8 cellular contexts compared by ENCODE assay signal in the genomic region with DNA sequence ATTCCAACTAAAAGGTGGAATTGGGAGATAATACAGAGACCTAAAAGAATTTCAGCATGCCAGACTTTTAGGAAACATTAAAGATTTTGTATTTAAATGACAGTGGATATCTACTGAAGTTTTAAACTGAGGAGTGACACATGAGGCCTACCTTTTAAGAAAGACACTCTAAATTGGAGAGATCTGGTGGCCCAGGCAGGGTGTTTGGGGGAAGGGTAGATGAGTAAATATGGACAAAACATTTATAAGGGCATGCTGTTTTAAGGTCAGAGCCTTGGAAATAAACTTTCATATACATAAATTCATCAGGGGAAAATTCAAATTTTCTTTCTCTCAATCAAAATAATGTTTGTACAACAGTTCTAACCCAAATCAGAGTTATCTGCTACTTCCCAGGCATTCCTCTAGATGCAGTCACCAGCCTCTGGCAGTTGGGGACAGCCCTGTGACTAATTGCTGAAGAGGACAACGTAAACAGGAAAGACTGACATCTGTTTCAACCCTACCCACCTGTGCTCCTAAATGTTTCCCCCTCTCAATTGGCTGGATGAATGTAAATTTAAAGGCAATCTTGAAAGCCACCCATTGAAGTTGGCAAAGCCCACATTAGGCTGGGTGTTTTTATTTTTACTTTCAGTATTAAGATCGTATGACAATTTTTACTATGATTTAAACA.
A peak's percentile ranks its signal among the peaks of the same experiment; 100 is the strongest.
DNase-seq lines count a peak whose midpoint lies in the region; ATAC-seq and TF ChIP-seq lines count a peak whose summit lies in the region.

No MANE protein-coding gene starts in this region.

- H3K4me1 ChIP-seq in KMS-11 (ENCODE audit: low read depth, poor library complexity, severe bottlenecking): peaks cover 12% of the 10 kb centered on the region
- H3K4me1 ChIP-seq in upper lobe of right lung: no peaks in the 10 kb centered on the region

- H4K20me1 ChIP-seq in KMS-11 (ENCODE audit: insufficient read depth): no peaks in the 10 kb centered on the region

- H3K27ac Mint-ChIP-seq in naive thymus-derived CD8-positive, alpha-beta T cell: no peak overlapping the region

- H3K4me3 Mint-ChIP-seq in naive thymus-derived CD8-positive, alpha-beta T cell: peak overlapping the region in 1 of 10 donors; percentile 45

- H3K4me1 Mint-ChIP-seq in naive thymus-derived CD8-positive, alpha-beta T cell: peaks cover 0 to 18% (median 1%) of the 10 kb centered on the region in 4 donors

- no peaks in the 10 kb centered on the region for H3K79me2 ChIP-seq in KMS-11 (ENCODE audit: insufficient read depth, low read depth)

- peak; percentile 90 for ATAC-seq in GM21528 (IDR thresholded peaks at IDR 0.05; ENCODE audit: low FRiP score, unreplicated experiment)
- no peak for ATAC-seq in upper lobe of right lung
- ATAC-seq in naive thymus-derived CD8-positive, alpha-beta T cell: no peak

- H3K27me3 ChIP-seq in KMS-11 (ENCODE audit: insufficient read depth, low read depth) (no peaks in the 10 kb centered on the region), upper lobe of right lung (no peaks in the 10 kb centered on the region)

- H3K9ac ChIP-seq in KMS-11: peak overlapping the region; percentile 68

- no peaks in the 10 kb centered on the region for H3K36me3 Mint-ChIP-seq in naive thymus-derived CD8-positive, alpha-beta T cell

- H3K9me3 Mint-ChIP-seq in naive thymus-derived CD8-positive, alpha-beta T cell: peaks cover 0 to 20% (median 3%) of the 10 kb centered on the region in 9 donors

- H3K4me3 ChIP-seq in KMS-11 (IDR thresholded peaks at IDR 0.05; ENCODE audit: insufficient read depth, low read depth, low read length): no peak overlapping the region
- H3K4me3 ChIP-seq in coronary artery: peak overlapping the region; percentile 63
- H3K4me3 ChIP-seq in upper lobe of right lung: peak overlapping the region; percentile 15

- H3K9me3 ChIP-seq in upper lobe of right lung: no peaks in the 10 kb centered on the region

- H2AFZ ChIP-seq in KMS-11 (ENCODE audit: low read depth): peak overlapping the region; percentile 65

- H3K36me3 ChIP-seq in KMS-11 (ENCODE audit: insufficient read depth): no peaks in the 10 kb centered on the region
- H3K36me3 ChIP-seq in upper lobe of right lung: no peaks in the 10 kb centered on the region

- TF ChIP-seq CTCF in KMS-11 (conservative IDR thresholded peaks at IDR 0.05; ENCODE audit: low read depth, low read length) (no peak), coronary artery (IDR thresholded peaks at IDR 0.05) (no peak), upper lobe of right lung (IDR thresholded peaks at IDR 0.05) (no peak)

- peak; percentile 32 for DNase-seq in DMS 273 treated with DMSO at 0.1 percent for 48 hours (lab: John Stamatoyannopoulos, UW)
- DNase-seq in coronary artery (ENCODE audit: low spot score): no peak
- DNase-seq in upper lobe of right lung: no peak
- DNase-seq in G401 (ENCODE audit: low spot score): no peak
- no peak for DNase-seq in naive thymus-derived CD8-positive, alpha-beta T cell
- DNase-seq in NCI-H446 treated with DMSO at 0.1 percent for 48 hours (lab: John Stamatoyannopoulos, UW): no peak

- in situ Hi-C loops in G401 (cut with HindIII; ENCODE audit: low sequenced_read_pairs): no loop called here

- H3K27ac ChIP-seq in KMS-11 (peak overlapping the region; percentile 87), coronary artery (peak overlapping the region in 1 of 2 donors; percentile 31), upper lobe of right lung (no peak overlapping the region)

- intact Hi-C loops in upper lobe of right lung (cut with DNase I): no loop called here

- H3K4me2 ChIP-seq in KMS-11: peak overlapping the region; percentile 84

- no peaks in the 10 kb centered on the region for H3K27me3 Mint-ChIP-seq in naive thymus-derived CD8-positive, alpha-beta T cell

- POLR2A ChIA-PET in naive thymus-derived CD8-positive, alpha-beta T cell (lab: Charles Lee): no interaction called here
